23 cellular contexts compared by ENCODE assay signal in genomic region chr15:65795663-65796201, GRCh38. TPM values are rescaled to one million over a fixed set of nuclear protein-coding genes. Genes with fewer than 3 reads are reported as not detected.
DNase-seq lines count a peak whose midpoint lies in the region; ATAC-seq, FAIRE-seq and TF ChIP-seq lines count a peak whose summit lies in the region.
"Had no signal": no experiment of that assay in that cellular context is flagged by ENCODE, and none has a peak within 500 bp of the region (broad histone marks: within the 10 kb centered on the region; RNA-seq: fewer than 3 reads in every experiment).

No MANE protein-coding gene starts in this region.

- dilution Hi-C loops in keratinocyte (cut with MboI; ENCODE audit: extremely low pct_ligation_motif_present, low sequenced_read_pairs): no loop called here

- H3K4me2 ChIP-seq in BLaER1 (peak overlapping the region; percentile 38; the same call in 1 of the 2 replicates), HCT116 (ENCODE audit: low read length) (no peak overlapping the region; the same call in 1 of the 2 replicates), keratinocyte (ENCODE audit: control insufficient read depth, extremely low read depth, insufficient read depth, low read depth, low read length) (no peak overlapping the region)

- peaks cover 50% of the 10 kb centered on the region for H3K4me1 Mint-ChIP-seq in T-helper 2 cell treated with Interferon-gamma antibody and Interleukin-4, amounts not matched to agents 5 μg/mL and 100 μg/mL, for 36 hours (ENCODE audit: low read depth)

- intact Hi-C loops in HCT116 (cut with micrococcal nuclease): loop anchor here (10.0 kb wide), 1 partner anchor 1459 kb away; the partner anchor contains the start of genes AAGAB and IQCH
- intact Hi-C loops in posterior vena cava (cut with DNase I): no loop called here

- H2AFZ ChIP-seq in HCT116 (ENCODE audit: low read depth, low read length, poor library complexity, severe bottlenecking): peak overlapping the region; percentile 49
- no peak overlapping the region for H2AFZ ChIP-seq in keratinocyte (ENCODE audit: control insufficient read depth, low read length)

- H4K20me1 ChIP-seq in BLaER1: peaks cover 5% of the 10 kb centered on the region; the same call in 1 of the 2 replicates
- H4K20me1 ChIP-seq in HCT116 (ENCODE audit: insufficient read depth): no peaks in the 10 kb centered on the region
- no peaks in the 10 kb centered on the region for H4K20me1 ChIP-seq in keratinocyte (ENCODE audit: control insufficient read depth, extremely low read depth, insufficient read depth, low read length)

- H3K36me3 ChIP-seq in BLaER1 (no peaks in the 10 kb centered on the region), HCT116 (ENCODE audit: control insufficient read depth in 1 of 2, insufficient read depth in 2 of 2, low read length in 2 of 2) (no peaks in the 10 kb centered on the region), keratinocyte (ENCODE audit: control insufficient read depth in 2 of 2, extremely low read depth in 1 of 2, insufficient read depth in 2 of 2, low read length in 2 of 2) (no peaks in the 10 kb centered on the region)
- H3K36me3 ChIP-seq: transverse colon, WERI-Rb-1 had no signal

- H3K9me3 Mint-ChIP-seq in T-helper 2 cell treated with Interferon-gamma antibody and Interleukin-4, amounts not matched to agents 5 μg/mL and 100 μg/mL, for 36 hours: no peaks in the 10 kb centered on the region
- H3K9me3 Mint-ChIP-seq: activated naive CD8-positive, alpha-beta T cell treated with anti-CD3 and anti-CD28 coated beads for 36 hours; activated T-cell treated with anti-CD3 and anti-CD28 coated beads, Interleukin-2, amount 50 U/mL, for 4 hours; nephron progenitor cell; stimulated activated naive CD8-positive, alpha-beta T cell treated with anti-CD3 and anti-CD28 coated beads, Interleukin-15, amount 100 ng/mL, for 72 hours had no signal

- POLR2A ChIA-PET in HCT116 (lab: Charles Lee): no interaction called here

- H3K27me3 ChIP-seq in BLaER1: no peaks in the 10 kb centered on the region
- no peaks in the 10 kb centered on the region for H3K27me3 ChIP-seq in HCT116 (ENCODE audit: insufficient read depth, low read length)
- no peaks in the 10 kb centered on the region for H3K27me3 ChIP-seq in keratinocyte (ENCODE audit: control insufficient read depth, extremely low read depth, insufficient read depth, low read length)
- H3K27me3 ChIP-seq: transverse colon had no signal

- H3K4me3 ChIP-seq in BLaER1: no peak overlapping the region
- no peak overlapping the region for H3K4me3 ChIP-seq in HCT116 (replicated peaks in 1 of 2; ENCODE audit: low read depth in 1 of 2, low read length in 2 of 2)
- no peak overlapping the region for H3K4me3 ChIP-seq in keratinocyte (ENCODE audit: control insufficient read depth in 2 of 3, extremely low read depth in 1 of 3, insufficient read depth in 2 of 3, low read depth in 1 of 3, low read length in 3 of 3)
- H3K4me3 ChIP-seq: transverse colon had no signal

- CTCF ChIA-PET in HCT116 (lab: Charles Lee): no interaction called here

- peaks cover 7% of the 10 kb centered on the region for H3K36me3 Mint-ChIP-seq in T-helper 2 cell treated with Interferon-gamma antibody and Interleukin-4, amounts not matched to agents 5 μg/mL and 100 μg/mL, for 36 hours (ENCODE audit: low read depth)
- H3K36me3 Mint-ChIP-seq: activated naive CD8-positive, alpha-beta T cell treated with anti-CD3 and anti-CD28 coated beads for 36 hours had no signal

- H3K27ac ChIP-seq in BLaER1: no peak overlapping the region
- no peak overlapping the region for H3K27ac ChIP-seq in HCT116 (ENCODE audit: low read depth, low read length)
- peak overlapping the region; percentile 72 for H3K27ac ChIP-seq in keratinocyte (ENCODE audit: control insufficient read depth, insufficient read depth, low read length)
- H3K27ac ChIP-seq: transverse colon, WERI-Rb-1 had no signal

- H3K9me1 ChIP-seq in keratinocyte (ENCODE audit: control insufficient read depth, extremely low read depth, insufficient read depth, low read length): no peaks in the 10 kb centered on the region

- no peak for TF ChIP-seq RAD21 in HCT116 (IDR thresholded peaks at IDR 0.05; ENCODE audit: low read depth)

- TF ChIP-seq CTCF in HCT116 (IDR thresholded peaks at IDR 0.05 in 2 of 3, conservative IDR thresholded peaks at IDR 0.05 in 1 of 3; ENCODE audit: borderline replicate concordance in 1 of 3, insufficient read depth in 1 of 3, low read depth in 2 of 3, low read length in 2 of 3): no peak
- no peak for TF ChIP-seq CTCF in keratinocyte (optimal IDR thresholded peaks at IDR 0.05 in 1 of 3, IDR thresholded peaks at IDR 0.05 in 1 of 3, conservative IDR thresholded peaks at IDR 0.05 in 1 of 3; ENCODE audit: extremely low read depth in 1 of 3, insufficient read depth in 2 of 3, low read length in 3 of 3)

- no peaks in the 10 kb centered on the region; the same call in 1 of the 2 replicates for H3K9me2 ChIP-seq in HCT116 (ENCODE audit: insufficient read depth)

- peak overlapping the region; percentile 42 for H3K27ac Mint-ChIP-seq in T-helper 2 cell treated with Interferon-gamma antibody and Interleukin-4, amounts not matched to agents 5 μg/mL and 100 μg/mL, for 36 hours
- H3K27ac Mint-ChIP-seq: activated naive CD8-positive, alpha-beta T cell treated with anti-CD3 and anti-CD28 coated beads for 36 hours; nephron progenitor cell had no signal

- no peak for TF ChIP-seq POLR2A in HCT116 (IDR thresholded peaks at IDR 0.05; ENCODE audit: borderline replicate concordance, extremely low read depth, insufficient read depth, insufficient read length)

- no peak overlapping the region for H3K4me3 Mint-ChIP-seq in T-helper 2 cell treated with Interferon-gamma antibody and Interleukin-4, amounts not matched to agents 5 μg/mL and 100 μg/mL, for 36 hours
- H3K4me3 Mint-ChIP-seq: activated naive CD8-positive, alpha-beta T cell treated with anti-CD3 and anti-CD28 coated beads for 36 hours; activated T-cell treated with anti-CD3 and anti-CD28 coated beads, Interleukin-2, amount 50 U/mL, for 4 hours; stimulated activated naive CD8-positive, alpha-beta T cell treated with anti-CD3 and anti-CD28 coated beads, Interleukin-15, amount 100 ng/mL, for 72 hours had no signal

- H3K27me3 Mint-ChIP-seq in T-helper 2 cell treated with Interferon-gamma antibody and Interleukin-4, amounts not matched to agents 5 μg/mL and 100 μg/mL, for 36 hours (ENCODE audit: low read depth): no peaks in the 10 kb centered on the region
- H3K27me3 Mint-ChIP-seq: activated naive CD8-positive, alpha-beta T cell treated with anti-CD3 and anti-CD28 coated beads for 36 hours; stimulated activated naive CD8-positive, alpha-beta T cell treated with anti-CD3 and anti-CD28 coated beads, Interleukin-15, amount 100 ng/mL, for 72 hours had no signal

- H3K79me2 ChIP-seq in HCT116 (ENCODE audit: insufficient read depth, low read length) (peaks cover 10% of the 10 kb centered on the region), keratinocyte (ENCODE audit: control insufficient read depth, insufficient read depth, low read length) (peaks cover 8% of the 10 kb centered on the region)

- no TSS peak for BruUV-seq in HCT116 (replicated peaks; lab: Mats Ljungman, UMichigan)

- no peak for ATAC-seq in HCT116
- no peak for ATAC-seq in HG02981 (IDR thresholded peaks at IDR 0.05; ENCODE audit: unreplicated experiment)
- ATAC-seq: activated T-cell treated with anti-CD3 and anti-CD28 coated beads, Interleukin-2, amount 50 U/mL, for 4 hours; left cardiac atrium; stimulated activated naive CD8-positive, alpha-beta T cell treated with anti-CD3 and anti-CD28 coated beads, Interleukin-15, amount 100 ng/mL, for 72 hours had no signal

- H3K9ac ChIP-seq in BLaER1: no peak overlapping the region
- no peak overlapping the region for H3K9ac ChIP-seq in HCT116 (ENCODE audit: low read length)
- H3K9ac ChIP-seq in keratinocyte (ENCODE audit: control insufficient read depth, extremely low read depth, insufficient read depth, low read length): no peak overlapping the region

- peaks cover 29% of the 10 kb centered on the region for H3K4me1 ChIP-seq in BLaER1
- peaks cover 20 to 43% of the 10 kb centered on the region in 2 experiments; a peak in 3 of 4 replicates for H3K4me1 ChIP-seq in HCT116 (ENCODE audit: control insufficient read depth in 1 of 2, insufficient read depth in 2 of 2, low read length in 2 of 2)
- H3K4me1 ChIP-seq in keratinocyte (ENCODE audit: control insufficient read depth, extremely low read depth, insufficient read depth, low read length): peaks cover 29% of the 10 kb centered on the region

- RAD21 ChIA-PET in HCT116 (lab: Charles Lee; ENCODE audit: low non-redundant PET in 1 of 2, low total read pairs in 2 of 2, uncharacterized antibody in 2 of 2, unreplicated experiment in 2 of 2): interaction anchor here in 1 of 2 experiments (0.7 kb wide), 1 partner anchor 140 kb away, joined by 3 read pairs; no protein-coding TSS in a partner anchor

- H3K9me3 ChIP-seq in BLaER1 (no peaks in the 10 kb centered on the region), HCT116 (ENCODE audit: control insufficient read depth in 1 of 2, insufficient read depth in 1 of 2, low read depth in 1 of 2, low read length in 2 of 2) (no peaks in the 10 kb centered on the region), keratinocyte (ENCODE audit: control insufficient read depth, low read depth, low read length) (no peaks in the 10 kb centered on the region)
- H3K9me3 ChIP-seq: transverse colon had no signal

- no peak for FAIRE-seq in keratinocyte (lab: Jason Lieb, UNC)
- FAIRE-seq: HTR-8/SVneo had no signal

- DNase-seq in HCT116 (ENCODE audit: low read depth, low spot score): no peak
- no peak for DNase-seq in T-helper 2 cell treated with Interferon-gamma antibody and Interleukin-4, amounts not matched to agents 5 μg/mL and 100 μg/mL, for 36 hours (ENCODE audit: low spot score)
- no peak for DNase-seq in keratinocyte (ENCODE audit: low read depth, low spot score)
- DNase-seq in posterior vena cava (ENCODE audit: low spot score): no peak
- DNase-seq in putamen (ENCODE audit: low spot score): no peak
- DNase-seq: activated naive CD8-positive, alpha-beta T cell treated with anti-CD3 and anti-CD28 coated beads for 36 hours; activated T-cell treated with anti-CD3 and anti-CD28 coated beads, Interleukin-2, amount 50 U/mL, for 4 hours; COR-L47; DND-41; glutamatergic neuron; H7; left cardiac atrium; NCI-H1436; NCI-H526; nephron progenitor cell; posterior cingulate gyrus; SIG-M5; stimulated activated naive CD8-positive, alpha-beta T cell treated with anti-CD3 and anti-CD28 coated beads, Interleukin-15, amount 100 ng/mL, for 72 hours; transverse colon; WERI-Rb-1 had no signal

RNA-seq across cellular contexts. Expression of gene DENND4A, which starts 3.6 kb away (rescaled TPM):
- total RNA-seq in HCT116 (2021; ENCODE audit: unreplicated experiment): 9.1 TPM
- polyA plus RNA-seq in HCT116 (2012): 2.3 and 2.5 TPM in 2 replicates
- polyA plus RNA-seq in keratinocyte: 6.0 to 10.0 TPM (median 6.5 TPM) in 3 replicates
- polyA plus RNA-seq in keratinocyte (2011; ENCODE audit: low read depth): 9.5 TPM
- 3.8 and 8.8 TPM in 2 replicates for polyA plus RNA-seq in keratinocyte (2011; cell fraction: cytosol; rRNA removed)
- polyA plus RNA-seq in keratinocyte (2011; cell fraction: nucleus; rRNA removed): 11.6 and 13.3 TPM in 2 replicates
- polyA plus RNA-seq in keratinocyte (2012; ENCODE audit: low replicate concordance): 3.3 and 6.9 TPM in 2 replicates
- 7.0 to 31.9 TPM (median 18.5 TPM) in 3 replicates for polyA minus RNA-seq in keratinocyte
- 9.0 TPM for polyA minus RNA-seq in keratinocyte (2011; cell fraction: cytosol; rRNA and poly(A)+ RNA removed)
- 23.4 and 39.9 TPM in 2 replicates for polyA minus RNA-seq in keratinocyte (2011; cell fraction: nucleus; rRNA and poly(A)+ RNA removed)
- total RNA-seq in posterior vena cava: 10 to 100 TPM; 28.6 to 30.1 TPM
